ENCODE assay signal across 27 cellular contexts in the genomic region with DNA sequence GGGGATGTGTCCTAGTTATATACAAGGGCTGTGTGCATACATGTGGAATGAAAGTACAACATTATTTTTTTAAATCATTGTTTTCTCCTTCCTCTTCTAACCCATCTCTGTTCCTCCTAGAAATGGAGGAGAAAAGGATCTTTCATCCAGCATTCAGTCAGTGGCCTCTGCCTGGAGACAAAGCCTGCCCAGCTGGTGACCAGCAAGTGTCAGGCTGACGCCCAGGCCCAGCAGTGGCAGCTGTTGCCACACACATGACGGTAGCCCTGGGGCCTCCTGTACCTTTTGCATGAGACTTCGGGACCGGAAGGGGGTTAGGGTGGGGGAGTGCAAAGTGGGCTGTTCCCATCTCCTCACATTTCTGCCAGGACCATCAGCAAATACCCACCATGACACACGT.
"Had no signal": no experiment of that assay in that cellular context is flagged by ENCODE, and none has a peak within 500 bp of the region (broad histone marks: within the 10 kb centered on the region; RNA-seq: fewer than 3 reads in every experiment).

No MANE protein-coding gene starts in this region.

- H3K36me3 Mint-ChIP-seq: activated naive CD4-positive, alpha-beta T cell treated with anti-CD3 and anti-CD28 coated beads, Interleukin-2, amount 10 ng/mL, durations not matched to agents 7 days and 5 days; activated naive CD8-positive, alpha-beta T cell treated with anti-CD3 and anti-CD28 coated beads, Interleukin-2, amount 10 ng/mL, durations not matched to agents 7 days and 5 days; T-cell; type B pancreatic cell had no signal

- H3K4me3 ChIP-seq: dorsolateral prefrontal cortex, gastrocnemius medialis, hepatocyte, vagina had no signal

- H3K27me3 ChIP-seq: dorsolateral prefrontal cortex, gastrocnemius medialis, hepatocyte, vagina had no signal

- H3K4me1 ChIP-seq: gastrocnemius medialis had no signal

- H3K27me3 Mint-ChIP-seq: activated CD4-positive, alpha-beta T cell treated with anti-CD3 and anti-CD28 coated beads for 36 hours had no signal

- H3K4me3 Mint-ChIP-seq: activated CD4-positive, alpha-beta T cell treated with anti-CD3 and anti-CD28 coated beads for 36 hours; activated naive CD4-positive, alpha-beta T cell treated with anti-CD3 and anti-CD28 coated beads, Interleukin-2, amount 10 ng/mL, durations not matched to agents 7 days and 5 days; activated naive CD8-positive, alpha-beta T cell treated with anti-CD3 and anti-CD28 coated beads, Interleukin-2, amount 10 ng/mL, durations not matched to agents 7 days and 5 days; activated T-helper 1 cell treated with anti-CD3 and anti-CD28 coated beads, Interleukin-12 subunit alpha, Interleukin-12 subunit beta, Interleukin-2, Interleukin-4 antibody, amounts not matched to agents 30 ng/mL and 10 ng/mL and 1 ng/mL, durations not matched to agents 14 hours and 24 hours and 36 hours; central memory CD8-positive, alpha-beta T cell; naive thymus-derived CD4-positive, alpha-beta T cell; stimulated activated naive CD8-positive, alpha-beta T cell treated with anti-CD3 and anti-CD28 coated beads, Interleukin-15, amount 100 ng/mL, for 72 hours; T-cell; T-helper 2 cell treated with Interferon-gamma antibody and Interleukin-4, amounts not matched to agents 5 μg/mL and 100 μg/mL, for 36 hours; type B pancreatic cell had no signal

- H3K9me3 ChIP-seq: gastrocnemius medialis, vagina had no signal

- H3K4me2 ChIP-seq: hepatocyte had no signal

- H2AFZ ChIP-seq: hepatocyte had no signal

- DNase-seq: activated CD4-positive, alpha-beta T cell treated with anti-CD3 and anti-CD28 coated beads for 36 hours; activated CD4-positive, alpha-beta T cell treated with anti-CD3 and anti-CD28 coated beads, Interleukin-2, amount 50 U/mL, for 4 hours; activated CD4-positive, CD25-positive, alpha-beta regulatory T cell; activated CD8-positive, alpha-beta memory T cell treated with anti-CD3 and anti-CD28 coated beads, Interleukin-2, amount 50 U/mL, for 4 hours; activated gamma-delta T cell; activated naive CD4-positive, alpha-beta T cell treated with anti-CD3 and anti-CD28 coated beads, Interleukin-2, amount 10 ng/mL, durations not matched to agents 7 days and 5 days; activated naive CD8-positive, alpha-beta T cell treated with anti-CD3 and anti-CD28 coated beads, Interleukin-2, amount 10 ng/mL, durations not matched to agents 7 days and 5 days; activated T-cell treated with anti-CD3 and anti-CD28 coated beads, Interleukin-2, amount 50 U/mL, for 1 hour; amygdala; dorsolateral prefrontal cortex; effector memory CD4-positive, alpha-beta T cell; erythroblast; gastrocnemius medialis; islet precursor cell; left ventricle myocardium superior; naive thymus-derived CD4-positive, alpha-beta T cell; nucleus accumbens; right cardiac atrium; stimulated activated CD4-positive, alpha-beta T cell treated with anti-CD3 and anti-CD28 coated beads, Interleukin-2, amount 100 ng/mL, for 48 hours; stimulated activated naive CD8-positive, alpha-beta T cell treated with anti-CD3 and anti-CD28 coated beads, Interleukin-15, amount 100 ng/mL, for 72 hours; T-cell had no signal

- H3K36me3 ChIP-seq: gastrocnemius medialis, vagina had no signal

- H3K27ac Mint-ChIP-seq: activated CD4-positive, alpha-beta T cell treated with anti-CD3 and anti-CD28 coated beads for 36 hours; activated naive CD4-positive, alpha-beta T cell treated with anti-CD3 and anti-CD28 coated beads, Interleukin-2, amount 10 ng/mL, durations not matched to agents 7 days and 5 days; activated naive CD8-positive, alpha-beta T cell treated with anti-CD3 and anti-CD28 coated beads, Interleukin-2, amount 10 ng/mL, durations not matched to agents 7 days and 5 days; activated T-helper 1 cell treated with anti-CD3 and anti-CD28 coated beads, Interleukin-12 subunit alpha, Interleukin-12 subunit beta, Interleukin-2, Interleukin-4 antibody, amounts not matched to agents 30 ng/mL and 10 ng/mL and 1 ng/mL, durations not matched to agents 14 hours and 24 hours and 36 hours; T-helper 2 cell treated with Interferon-gamma antibody and Interleukin-4, amounts not matched to agents 5 μg/mL and 100 μg/mL, for 36 hours; type B pancreatic cell had no signal

- H3K9me3 Mint-ChIP-seq: activated naive CD4-positive, alpha-beta T cell treated with anti-CD3 and anti-CD28 coated beads, Interleukin-2, amount 10 ng/mL, durations not matched to agents 7 days and 5 days; activated naive CD8-positive, alpha-beta T cell treated with anti-CD3 and anti-CD28 coated beads, Interleukin-2, amount 10 ng/mL, durations not matched to agents 7 days and 5 days; activated T-helper 1 cell treated with anti-CD3 and anti-CD28 coated beads, Interleukin-12 subunit alpha, Interleukin-12 subunit beta, Interleukin-2, Interleukin-4 antibody, amounts not matched to agents 30 ng/mL and 10 ng/mL and 1 ng/mL, durations not matched to agents 14 hours and 24 hours and 36 hours; central memory CD8-positive, alpha-beta T cell; stimulated activated naive CD8-positive, alpha-beta T cell treated with anti-CD3 and anti-CD28 coated beads, Interleukin-15, amount 100 ng/mL, for 72 hours; T-cell; T-helper 2 cell treated with Interferon-gamma antibody and Interleukin-4, amounts not matched to agents 5 μg/mL and 100 μg/mL, for 36 hours; type B pancreatic cell had no signal

- ATAC-seq: activated CD4-positive, alpha-beta T cell treated with anti-CD3 and anti-CD28 coated beads for 36 hours; gastrocnemius medialis; left ventricle myocardium superior; right cardiac atrium; stimulated activated naive CD8-positive, alpha-beta T cell treated with anti-CD3 and anti-CD28 coated beads, Interleukin-15, amount 100 ng/mL, for 72 hours; T-cell had no signal

- H3K27ac ChIP-seq: gastrocnemius medialis, hepatocyte, vagina had no signal
